Comparison of ENCODE assay signal across 8 cellular contexts in genomic region chr6:18503588-18504231, GRCh38.
DNase-seq lines count a peak whose midpoint lies in the region; TF ChIP-seq lines count a peak whose summit lies in the region.

No MANE protein-coding gene starts in this region.

- H3K9me3 ChIP-seq in SJSA1 (replicated peaks): no peaks in the 10 kb centered on the region

- peak overlapping the region; percentile 3; the same call in 1 of the 2 replicates for H3K4me3 ChIP-seq in AG04449 (ENCODE audit: low read depth, low read length)
- no peak overlapping the region for H3K4me3 ChIP-seq in GM12864 (ENCODE audit: low read depth, low read length)
- H3K4me3 ChIP-seq in HFF-Myc (replicated peaks; ENCODE audit: low read depth, low read length): 0 out of 2 replicates have a peak overlapping the region, but pooled peaks have one; percentile 9
- H3K4me3 ChIP-seq in SJSA1: peak overlapping the region; percentile 7; the same call in 1 of the 2 replicates

- peak overlapping the region; percentile 32 for H3K27ac ChIP-seq in SJSA1

- H3K27me3 ChIP-seq in SJSA1 (replicated peaks): no peaks in the 10 kb centered on the region

- POLR2A ChIA-PET in AG04449 (lab: Yijun Ruan, JAX): no interaction called here

- no peaks in the 10 kb centered on the region for H3K36me3 ChIP-seq in SJSA1

- CTCF ChIA-PET in AG04449 (lab: Yijun Ruan, JAX): interaction anchor here (0.6 to 10.5 kb wide), 47 partner anchors 9 to 639 kb away, joined by 3 to 490 read pairs (median 4); partner anchors contain the start of genes NHLRC1 and RNF144B

- DNase-seq in AG04449 (ENCODE audit: low read depth, low spot score): no peak
- DNase-seq in GM12864 (ENCODE audit: low read depth): peak; percentile 29
- DNase-seq in HFF-Myc (ENCODE audit: extremely low read depth, low read depth): peak; percentile 64
- peak; percentile 78 for DNase-seq in NAMALWA (ENCODE audit: low spot score)
- DNase-seq in SJSA1 (ENCODE audit: low read depth in 1 of 2, low spot score in 2 of 2): peak; percentile 74 to 83
- DNase-seq in cerebellum (ENCODE audit: low spot score): peak; percentile 50
- DNase-seq in kidney tubule cell (ENCODE audit: low spot score): peak; percentile 94
- peak; percentile 11 for DNase-seq in stimulated activated CD4-positive, alpha-beta T cell treated with anti-CD3 and anti-CD28 coated beads, Interleukin-2, amount 100 ng/mL, for 4 hours (ENCODE audit: low read depth)

- TF ChIP-seq CTCF in AG04449 (IDR thresholded peaks at IDR 0.05; ENCODE audit: insufficient read depth, low read length, missing control alignments) (peak; percentile 89), GM12864 (IDR thresholded peaks at IDR 0.05; ENCODE audit: low read depth, low read length, missing control alignments) (peak; percentile 85), HFF-Myc (IDR thresholded peaks at IDR 0.05; ENCODE audit: low read depth, low read length, missing control alignments) (peak; percentile 89)

- H3K4me1 ChIP-seq in SJSA1 (replicated peaks): peaks cover 20% of the 10 kb centered on the region
